ENCODE assay signal across 21 cellular contexts in genomic region chr2:217629347-217629746, GRCh38.
DNase-seq lines count a peak whose midpoint lies in the region; ATAC-seq and TF ChIP-seq lines count a peak whose summit lies in the region.
"Had no signal": no experiment of that assay in that cellular context is flagged by ENCODE, and none has a peak within 500 bp of the region (broad histone marks: within the 10 kb centered on the region; RNA-seq: fewer than 3 reads in every experiment).

No MANE protein-coding gene starts in this region.

- H3K4me3 Mint-ChIP-seq in nephron progenitor cell: no peak overlapping the region
- H3K4me3 Mint-ChIP-seq in stimulated activated effector memory CD8-positive, alpha-beta T cell treated with anti-CD3 and anti-CD28 coated beads, Interleukin-12 subunit alpha, Interleukin-12 subunit beta, amount 100 ng/mL, for 72 hours: no peak overlapping the region
- H3K4me3 Mint-ChIP-seq: CD4-positive, CD25-positive, alpha-beta regulatory T cell; CD8-positive, alpha-beta memory T cell; GM23338; HFFc6 had no signal

- peaks cover 12% of the 10 kb centered on the region for H3K27me3 Mint-ChIP-seq in nephron progenitor cell (ENCODE audit: low read depth, poor library complexity)
- H3K27me3 Mint-ChIP-seq: CD4-positive, CD25-positive, alpha-beta regulatory T cell had no signal

- peak; percentile 22 for ATAC-seq in stimulated activated effector memory CD8-positive, alpha-beta T cell treated with anti-CD3 and anti-CD28 coated beads, Interleukin-12 subunit alpha, Interleukin-12 subunit beta, amount 100 ng/mL, for 72 hours
- ATAC-seq in GM21529 (IDR thresholded peaks at IDR 0.05; ENCODE audit: unreplicated experiment) (no peak), HG02759 (IDR thresholded peaks at IDR 0.05; ENCODE audit: unreplicated experiment) (no peak)
- ATAC-seq: GM12878, GM23338, HepG2 had no signal

- H3K27ac ChIP-seq in coronary artery: no peak overlapping the region

- TF ChIP-seq CTCF in coronary artery (IDR thresholded peaks at IDR 0.05) (no peak), nephron progenitor cell (IDR thresholded peaks at IDR 0.05) (no peak)

- peak overlapping the region; percentile 8 for H3K27ac Mint-ChIP-seq in nephron progenitor cell
- H3K27ac Mint-ChIP-seq in stimulated activated effector memory CD8-positive, alpha-beta T cell treated with anti-CD3 and anti-CD28 coated beads, Interleukin-12 subunit alpha, Interleukin-12 subunit beta, amount 100 ng/mL, for 72 hours: no peak overlapping the region
- H3K27ac Mint-ChIP-seq: CD8-positive, alpha-beta memory T cell; GM23338; HFFc6 had no signal

- no peaks in the 10 kb centered on the region for H3K9me3 Mint-ChIP-seq in nephron progenitor cell
- H3K9me3 Mint-ChIP-seq in stimulated activated effector memory CD8-positive, alpha-beta T cell treated with anti-CD3 and anti-CD28 coated beads, Interleukin-12 subunit alpha, Interleukin-12 subunit beta, amount 100 ng/mL, for 72 hours: no peaks in the 10 kb centered on the region
- H3K9me3 Mint-ChIP-seq: GM23338, HFFc6 had no signal

- H3K4me3 ChIP-seq in coronary artery: no peak overlapping the region
- H3K4me3 ChIP-seq: GM12878, GM23338 had no signal

- H3K4me1 Mint-ChIP-seq in nephron progenitor cell: peaks cover 59% of the 10 kb centered on the region
- H3K4me1 Mint-ChIP-seq in stimulated activated effector memory CD8-positive, alpha-beta T cell treated with anti-CD3 and anti-CD28 coated beads, Interleukin-12 subunit alpha, Interleukin-12 subunit beta, amount 100 ng/mL, for 72 hours: no peaks in the 10 kb centered on the region
- H3K4me1 Mint-ChIP-seq: CD4-positive, CD25-positive, alpha-beta regulatory T cell; CD8-positive, alpha-beta memory T cell; GM23338 had no signal

- no peaks in the 10 kb centered on the region for H3K36me3 Mint-ChIP-seq in nephron progenitor cell (ENCODE audit: low read depth)
- H3K36me3 Mint-ChIP-seq in stimulated activated effector memory CD8-positive, alpha-beta T cell treated with anti-CD3 and anti-CD28 coated beads, Interleukin-12 subunit alpha, Interleukin-12 subunit beta, amount 100 ng/mL, for 72 hours: no peaks in the 10 kb centered on the region
- H3K36me3 Mint-ChIP-seq: CD8-positive, alpha-beta memory T cell had no signal

- peak; percentile 64 for DNase-seq in coronary artery (ENCODE audit: low spot score)
- no peak for DNase-seq in nephron progenitor cell
- DNase-seq in stimulated activated effector memory CD8-positive, alpha-beta T cell treated with anti-CD3 and anti-CD28 coated beads, Interleukin-12 subunit alpha, Interleukin-12 subunit beta, amount 100 ng/mL, for 72 hours (ENCODE audit: low spot score in 2 of 2): no peak
- DNase-seq in SIG-M5 treated with dmso at 0.1 percent for 504 hours (lab: John Stamatoyannopoulos, UW; ENCODE audit: unreplicated experiment): no peak
- DNase-seq in cortex of kidney (lab: John Stamatoyannopoulos, UW): no peak
- DNase-seq: ACHN; BE2C; CD4-positive, CD25-positive, alpha-beta regulatory T cell; CD8-positive, alpha-beta memory T cell; COR-L47; DMS 273 treated with DMSO at 0.1 percent for 48 hours; DMS53; DND-41; EL; HCEC 1CT; HFFc6 had no signal
